ENCODE assay signal across 17 cellular contexts in the genomic region with DNA sequence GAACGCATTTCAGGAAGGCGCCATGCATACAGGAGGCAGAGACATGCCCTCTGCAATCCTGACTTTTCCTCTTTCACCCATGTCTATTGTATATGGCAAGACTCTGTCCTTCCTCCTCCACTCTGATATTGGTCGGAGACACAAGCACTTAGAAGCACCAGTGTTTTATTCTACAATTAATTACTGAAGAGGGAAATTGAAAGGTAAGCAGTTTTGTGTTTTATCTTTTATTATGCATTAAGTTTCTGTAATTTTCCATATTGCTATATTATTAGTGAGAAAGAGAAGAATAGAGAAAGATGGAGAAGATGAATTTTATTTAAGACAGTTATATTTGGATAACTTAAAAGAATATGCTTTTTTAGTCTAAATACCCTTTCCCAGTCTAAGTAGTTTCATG. TPM values are rescaled to one million over a fixed set of nuclear protein-coding genes. Genes with fewer than 3 reads are reported as not detected.
A peak's percentile ranks its signal among the peaks of the same experiment; 100 is the strongest.
DNase-seq lines count a peak whose midpoint lies in the region; ATAC-seq and TF ChIP-seq lines count a peak whose summit lies in the region.
"Had no signal": no experiment of that assay in that cellular context is flagged by ENCODE, and none has a peak within 500 bp of the region (broad histone marks: within the 10 kb centered on the region; RNA-seq: fewer than 3 reads in every experiment).

No MANE protein-coding gene starts in this region.

- CTCF ChIA-PET in HEK293 (lab: Yijun Ruan, JAX) = interaction anchor here (0.7 kb wide), 1 partner anchor 822 kb away, joined by 3 read pairs; no protein-coding TSS in a partner anchor

- no peak for TF ChIP-seq CTCF in HEK293 (tag by site-specific recombination; IDR thresholded peaks at IDR 0.05)
- TF ChIP-seq CTCF in brain microvascular endothelial cell (IDR thresholded peaks at IDR 0.05; ENCODE audit: low read depth, low read length, missing control alignments) = no peak

- H3K36me3 Mint-ChIP-seq in activated naive CD8-positive, alpha-beta T cell treated with anti-CD3 and anti-CD28 coated beads for 36 hours = peaks cover 12% of the 10 kb centered on the region
- peaks cover 0 to 10% (median 0%) of the 10 kb centered on the region in 3 donors for H3K36me3 Mint-ChIP-seq in naive thymus-derived CD8-positive, alpha-beta T cell

- no peaks in the 10 kb centered on the region for H3K27me3 Mint-ChIP-seq in activated naive CD8-positive, alpha-beta T cell treated with anti-CD3 and anti-CD28 coated beads for 36 hours
- no peaks in the 10 kb centered on the region for H3K27me3 Mint-ChIP-seq in naive thymus-derived CD8-positive, alpha-beta T cell
- H3K27me3 Mint-ChIP-seq: progenitor cell of endocrine pancreas had no signal

- H3K4me3 Mint-ChIP-seq in activated naive CD8-positive, alpha-beta T cell treated with anti-CD3 and anti-CD28 coated beads for 36 hours = no peak overlapping the region
- H3K4me3 Mint-ChIP-seq in naive thymus-derived CD8-positive, alpha-beta T cell = peak overlapping the region in 8 of 10 donors; percentile 11 to 71 (median 46)
- H3K4me3 Mint-ChIP-seq: T-helper 2 cell treated with Interferon-gamma antibody and Interleukin-4, amounts not matched to agents 5 μg/mL and 100 μg/mL, for 36 hours had no signal

- POLR2A ChIA-PET in HEK293 (lab: Yijun Ruan, JAX) = no interaction called here
- POLR2A ChIA-PET in naive thymus-derived CD8-positive, alpha-beta T cell (lab: Charles Lee) = interaction anchor here (1.4 to 2.3 kb wide), 3 partner anchors 10 to 17 kb away, joined by 6 to 15 read pairs (median 9); no protein-coding TSS in a partner anchor

- no peak for ATAC-seq in naive thymus-derived CD8-positive, alpha-beta T cell
- no peak for ATAC-seq in HG03280 (IDR thresholded peaks at IDR 0.05; ENCODE audit: unreplicated experiment)

- H3K36me3 ChIP-seq in HEK293 (ENCODE audit: control insufficient read depth in 2 of 2, insufficient read depth in 1 of 2, low read length in 2 of 2) (no peaks in the 10 kb centered on the region), brain microvascular endothelial cell (replicated peaks) (no peaks in the 10 kb centered on the region)

- H3K9me3 ChIP-seq in HEK293 (ENCODE audit: control insufficient read depth, insufficient read depth, low read depth, low read length) = no peaks in the 10 kb centered on the region

- peak; percentile 10 for DNase-seq in NCI-H748 treated with DMSO at 0.1 percent for 48 hours (lab: John Stamatoyannopoulos, UW)
- DNase-seq in NCI-H748 (lab: John Stamatoyannopoulos, UW; ENCODE audit: unreplicated experiment) = no peak
- DNase-seq in activated naive CD8-positive, alpha-beta T cell treated with anti-CD3 and anti-CD28 coated beads for 36 hours = no peak
- no peak for DNase-seq in naive thymus-derived CD8-positive, alpha-beta T cell
- DNase-seq in Ammon's horn (ENCODE audit: low spot score) = no peak
- DNase-seq in brain microvascular endothelial cell = no peak
- DNase-seq: 8988T; activated CD4-positive, alpha-beta T cell treated with anti-CD3 and anti-CD28 coated beads for 1 hour; activated CD8-positive, alpha-beta memory T cell treated with anti-CD3 and anti-CD28 coated beads, Interleukin-2, amount 50 U/mL, for 4 hours; activated naive CD4-positive, alpha-beta T cell treated with anti-CD3 and anti-CD28 coated beads, Interleukin-2, amount 50 U/mL, for 16 hours; effector CD4-positive, alpha-beta T cell; Right ventricle myocardium superior; stimulated activated naive CD4-positive, alpha-beta T cell treated with Interleukin-2 at 50 U/mL for 16 hours had no signal

- peak overlapping the region; percentile 39 for H3K27ac Mint-ChIP-seq in activated naive CD8-positive, alpha-beta T cell treated with anti-CD3 and anti-CD28 coated beads for 36 hours
- H3K27ac Mint-ChIP-seq in naive thymus-derived CD8-positive, alpha-beta T cell = peak overlapping the region in 4 of 10 donors; percentile 1 to 71 (median 18)
- H3K27ac Mint-ChIP-seq: progenitor cell of endocrine pancreas; T-helper 2 cell treated with Interferon-gamma antibody and Interleukin-4, amounts not matched to agents 5 μg/mL and 100 μg/mL, for 36 hours had no signal

- in situ Hi-C loops in brain microvascular endothelial cell (cut with HindIII; ENCODE audit: low pct_ligation_motif_present, low sequenced_read_pairs) = no loop called here

- H3K4me3 ChIP-seq in HEK293 (ENCODE audit: low read depth, low read length) (no peak overlapping the region), brain microvascular endothelial cell (ENCODE audit: low read depth, low read length) (no peak overlapping the region)

- H3K4me1 ChIP-seq in HEK293 (ENCODE audit: control insufficient read depth, insufficient read depth, low read length) = peaks cover 22% of the 10 kb centered on the region

- no peaks in the 10 kb centered on the region for H3K27me3 ChIP-seq in brain microvascular endothelial cell (replicated peaks)

- peaks cover 74% of the 10 kb centered on the region for H3K4me1 Mint-ChIP-seq in activated naive CD8-positive, alpha-beta T cell treated with anti-CD3 and anti-CD28 coated beads for 36 hours
- H3K4me1 Mint-ChIP-seq in naive thymus-derived CD8-positive, alpha-beta T cell = peaks cover 52 to 97% (median 92%) of the 10 kb centered on the region in 4 donors

- H3K27ac ChIP-seq in HEK293 (ENCODE audit: extremely low read depth, low read depth, low read length) (no peak overlapping the region), brain microvascular endothelial cell (no peak overlapping the region)

- no peaks in the 10 kb centered on the region for H3K9me3 Mint-ChIP-seq in activated naive CD8-positive, alpha-beta T cell treated with anti-CD3 and anti-CD28 coated beads for 36 hours
- no peaks in the 10 kb centered on the region for H3K9me3 Mint-ChIP-seq in naive thymus-derived CD8-positive, alpha-beta T cell
- H3K9me3 Mint-ChIP-seq: T-helper 2 cell treated with Interferon-gamma antibody and Interleukin-4, amounts not matched to agents 5 μg/mL and 100 μg/mL, for 36 hours had no signal

TF ChIP-seq in HEK293, 187 proteins besides CTCF, POLR2A, EP300 and RAD21:
- no peak for TF ChIP-seq HOXC10 (CRISPR knock-in tag; IDR thresholded peaks at IDR 0.05)
- no peak for TF ChIP-seq ZNF707 (tag by site-specific recombination; IDR thresholded peaks at IDR 0.05)
- TF ChIP-seq YY2 (tag by site-specific recombination; IDR thresholded peaks at IDR 0.05) = no peak
- no peak for TF ChIP-seq ZEB2 (tag by site-specific recombination; IDR thresholded peaks at IDR 0.05)
- TF ChIP-seq, protein P1, sequence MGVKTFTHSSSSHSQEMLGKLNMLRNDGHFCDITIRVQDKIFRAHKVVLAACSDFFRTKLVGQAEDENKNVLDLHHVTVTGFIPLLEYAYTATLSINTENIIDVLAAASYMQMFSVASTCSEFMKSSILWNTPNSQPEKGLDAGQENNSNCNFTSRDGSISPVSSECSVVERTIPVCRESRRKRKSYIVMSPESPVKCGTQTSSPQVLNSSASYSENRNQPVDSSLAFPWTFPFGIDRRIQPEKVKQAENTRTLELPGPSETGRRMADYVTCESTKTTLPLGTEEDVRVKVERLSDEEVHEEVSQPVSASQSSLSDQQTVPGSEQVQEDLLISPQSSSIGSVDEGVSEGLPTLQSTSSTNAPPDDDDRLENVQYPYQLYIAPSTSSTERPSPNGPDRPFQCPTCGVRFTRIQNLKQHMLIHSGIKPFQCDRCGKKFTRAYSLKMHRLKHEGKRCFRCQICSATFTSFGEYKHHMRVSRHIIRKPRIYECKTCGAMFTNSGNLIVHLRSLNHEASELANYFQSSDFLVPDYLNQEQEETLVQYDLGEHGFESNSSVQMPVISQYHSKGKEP (tag by site-specific recombination; IDR thresholded peaks at IDR 0.05) = 0 out of 2 replicates have a peak, but pooled peaks have one; percentile 18
- TF ChIP-seq, protein P2, sequence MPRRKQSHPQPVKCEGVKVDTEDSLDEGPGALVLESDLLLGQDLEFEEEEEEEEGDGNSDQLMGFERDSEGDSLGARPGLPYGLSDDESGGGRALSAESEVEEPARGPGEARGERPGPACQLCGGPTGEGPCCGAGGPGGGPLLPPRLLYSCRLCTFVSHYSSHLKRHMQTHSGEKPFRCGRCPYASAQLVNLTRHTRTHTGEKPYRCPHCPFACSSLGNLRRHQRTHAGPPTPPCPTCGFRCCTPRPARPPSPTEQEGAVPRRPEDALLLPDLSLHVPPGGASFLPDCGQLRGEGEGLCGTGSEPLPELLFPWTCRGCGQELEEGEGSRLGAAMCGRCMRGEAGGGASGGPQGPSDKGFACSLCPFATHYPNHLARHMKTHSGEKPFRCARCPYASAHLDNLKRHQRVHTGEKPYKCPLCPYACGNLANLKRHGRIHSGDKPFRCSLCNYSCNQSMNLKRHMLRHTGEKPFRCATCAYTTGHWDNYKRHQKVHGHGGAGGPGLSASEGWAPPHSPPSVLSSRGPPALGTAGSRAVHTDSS (tag by site-specific recombination; IDR thresholded peaks at IDR 0.05) = no peak
- TF ChIP-seq, protein P3, sequence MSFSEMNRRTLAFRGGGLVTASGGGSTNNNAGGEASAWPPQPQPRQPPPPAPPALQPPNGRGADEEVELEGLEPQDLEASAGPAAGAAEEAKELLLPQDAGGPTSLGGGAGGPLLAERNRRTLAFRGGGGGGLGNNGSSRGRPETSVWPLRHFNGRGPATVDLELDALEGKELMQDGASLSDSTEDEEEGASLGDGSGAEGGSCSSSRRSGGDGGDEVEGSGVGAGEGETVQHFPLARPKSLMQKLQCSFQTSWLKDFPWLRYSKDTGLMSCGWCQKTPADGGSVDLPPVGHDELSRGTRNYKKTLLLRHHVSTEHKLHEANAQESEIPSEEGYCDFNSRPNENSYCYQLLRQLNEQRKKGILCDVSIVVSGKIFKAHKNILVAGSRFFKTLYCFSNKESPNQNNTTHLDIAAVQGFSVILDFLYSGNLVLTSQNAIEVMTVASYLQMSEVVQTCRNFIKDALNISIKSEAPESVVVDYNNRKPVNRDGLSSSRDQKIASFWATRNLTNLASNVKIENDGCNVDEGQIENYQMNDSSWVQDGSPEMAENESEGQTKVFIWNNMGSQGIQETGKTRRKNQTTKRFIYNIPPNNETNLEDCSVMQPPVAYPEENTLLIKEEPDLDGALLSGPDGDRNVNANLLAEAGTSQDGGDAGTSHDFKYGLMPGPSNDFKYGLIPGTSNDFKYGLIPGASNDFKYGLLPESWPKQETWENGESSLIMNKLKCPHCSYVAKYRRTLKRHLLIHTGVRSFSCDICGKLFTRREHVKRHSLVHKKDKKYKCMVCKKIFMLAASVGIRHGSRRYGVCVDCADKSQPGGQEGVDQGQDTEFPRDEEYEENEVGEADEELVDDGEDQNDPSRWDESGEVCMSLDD (tag by site-specific recombination; IDR thresholded peaks at IDR 0.05) = no peak
- TF ChIP-seq ZNF544 (tag by site-specific recombination; IDR thresholded peaks at IDR 0.05) = no peak

RNA-seq across cellular contexts. Expression of a gene that starts 13.5 kb away (rescaled TPM):
- 10 to 100 TPM; 40.6 to 41.5 TPM for total RNA-seq in activated naive CD8-positive, alpha-beta T cell treated with anti-CD3 and anti-CD28 coated beads for 36 hours
- 100 to 1,000 TPM; 119 to 122 TPM for total RNA-seq in naive thymus-derived CD8-positive, alpha-beta T cell
- polyA plus RNA-seq in naive thymus-derived CD8-positive, alpha-beta T cell = 10 to 100 TPM in 2 of 3 donors, 1 to 10 TPM in 1; 9.0 to 18.6 (median 11.2) TPM
